Comparison of ENCODE assay signal across 29 cellular contexts in the genomic region with DNA sequence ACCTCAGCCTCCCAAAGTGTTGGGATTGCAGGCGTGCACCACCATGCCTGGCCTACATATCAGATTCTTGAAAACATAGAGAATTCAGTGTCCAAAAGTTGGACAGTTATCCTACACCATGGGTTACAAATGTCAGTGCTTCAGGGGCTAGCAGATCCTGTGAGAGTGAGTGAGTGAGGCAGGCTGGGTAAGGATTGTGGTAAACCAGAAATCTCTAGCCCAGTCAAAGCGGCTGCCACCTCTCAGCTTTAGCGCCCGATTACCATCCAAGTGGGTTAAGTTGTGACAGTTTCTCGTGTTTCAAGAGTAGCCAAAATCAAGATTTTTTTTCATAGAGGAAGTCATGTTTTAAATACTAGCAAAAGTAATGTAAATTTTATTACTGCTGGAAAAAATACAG.
"Had no signal": no experiment of that assay in that cellular context is flagged by ENCODE, and none has a peak within 500 bp of the region (broad histone marks: within the 10 kb centered on the region; RNA-seq: fewer than 3 reads in every experiment).

No MANE protein-coding gene starts in this region.

- H3K4me1 Mint-ChIP-seq: activated B cell treated with CpG ODN at 0.5 μM for 24 hours; activated naive CD4-positive, alpha-beta T cell treated with anti-CD3 and anti-CD28 coated beads, Interleukin-2, amount 10 ng/mL, durations not matched to agents 7 days and 5 days; activated naive CD8-positive, alpha-beta T cell treated with anti-CD3 and anti-CD28 coated beads, Interleukin-2, amount 50 U/mL, for 24 hours; brain had no signal

- ATAC-seq: activated CD8-positive, alpha-beta T cell treated with anti-CD3 and anti-CD28 coated beads for 36 hours; activated naive CD8-positive, alpha-beta T cell treated with anti-CD3 and anti-CD28 coated beads, Interleukin-2, amount 50 U/mL, for 24 hours; PC-3 had no signal

- DNase-seq: activated B cell treated with CpG ODN at 0.5 μM for 24 hours; activated CD4-positive, alpha-beta T cell treated with anti-CD3 and anti-CD28 coated beads for 4 hours; activated CD4-positive, alpha-beta T cell treated with anti-CD3 and anti-CD28 coated beads, Interleukin-2, amount 50 U/mL, for 1 hour; activated CD4-positive, CD25-positive, alpha-beta regulatory T cell treated with anti-CD3 and anti-CD28 coated beads, Interleukin-2, amount 50 U/mL, for 72 hours; activated CD8-positive, alpha-beta memory T cell treated with anti-CD3 and anti-CD28 coated beads, Interleukin-2, amount 50 U/mL, for 4 hours; activated CD8-positive, alpha-beta T cell treated with anti-CD3 and anti-CD28 coated beads for 36 hours; activated effector memory CD4-positive, alpha-beta T cell treated with Interleukin-2 at 50 U/mL for 16 hours; activated naive CD4-positive, alpha-beta T cell treated with anti-CD3 and anti-CD28 coated beads, Interleukin-2, amount 10 ng/mL, durations not matched to agents 7 days and 5 days; activated naive CD8-positive, alpha-beta T cell treated with anti-CD3 and anti-CD28 coated beads, Interleukin-2, amount 50 U/mL, for 24 hours; activated T-cell treated with anti-CD3 and anti-CD28 coated beads, Interleukin-2, amount 50 U/mL, for 48 hours; anterior cingulate cortex; caudate nucleus; NCI-H1105; NCI-H1417 treated with DMSO at 0.1 percent for 48 hours; NCI-H187 treated with DMSO at 0.1 percent for 48 hours; NCI-H2081; NCI-H2171 treated with DMSO at 0.1 percent for 48 hours; NCI-H2227 treated with DMSO at 0.1 percent for 48 hours; NCI-H446; NCI-H510A treated with DMSO at 0.1 percent for 48 hours; PC-3; Peyer's patch; RPMI8226; SHP77 treated with DMSO at 0.1 percent for 48 hours; SW 1271; T-helper 1 cell; T-helper 9 cell had no signal

- H3K27me3 Mint-ChIP-seq: activated B cell treated with CpG ODN at 0.5 μM for 24 hours; activated CD8-positive, alpha-beta T cell treated with anti-CD3 and anti-CD28 coated beads for 36 hours; activated naive CD4-positive, alpha-beta T cell treated with anti-CD3 and anti-CD28 coated beads, Interleukin-2, amount 10 ng/mL, durations not matched to agents 7 days and 5 days; activated naive CD8-positive, alpha-beta T cell; activated naive CD8-positive, alpha-beta T cell treated with anti-CD3 and anti-CD28 coated beads, Interleukin-2, amount 50 U/mL, for 24 hours; brain had no signal

- H3K27ac Mint-ChIP-seq: activated B cell treated with CpG ODN at 0.5 μM for 24 hours; activated CD8-positive, alpha-beta T cell treated with anti-CD3 and anti-CD28 coated beads for 36 hours; activated naive CD4-positive, alpha-beta T cell treated with anti-CD3 and anti-CD28 coated beads, Interleukin-2, amount 10 ng/mL, durations not matched to agents 7 days and 5 days; activated naive CD8-positive, alpha-beta T cell; activated naive CD8-positive, alpha-beta T cell treated with anti-CD3 and anti-CD28 coated beads, Interleukin-2, amount 50 U/mL, for 24 hours; brain had no signal

- H3K9me3 Mint-ChIP-seq: activated B cell treated with CpG ODN at 0.5 μM for 24 hours; activated CD8-positive, alpha-beta T cell treated with anti-CD3 and anti-CD28 coated beads for 36 hours; activated naive CD4-positive, alpha-beta T cell treated with anti-CD3 and anti-CD28 coated beads, Interleukin-2, amount 10 ng/mL, durations not matched to agents 7 days and 5 days; activated naive CD8-positive, alpha-beta T cell treated with anti-CD3 and anti-CD28 coated beads, Interleukin-2, amount 50 U/mL, for 24 hours; brain had no signal

- H3K4me3 Mint-ChIP-seq: activated B cell treated with CpG ODN at 0.5 μM for 24 hours; activated CD8-positive, alpha-beta T cell treated with anti-CD3 and anti-CD28 coated beads for 36 hours; activated naive CD4-positive, alpha-beta T cell treated with anti-CD3 and anti-CD28 coated beads, Interleukin-2, amount 10 ng/mL, durations not matched to agents 7 days and 5 days; activated naive CD8-positive, alpha-beta T cell; activated naive CD8-positive, alpha-beta T cell treated with anti-CD3 and anti-CD28 coated beads, Interleukin-2, amount 50 U/mL, for 24 hours; brain had no signal
